Comparison of ENCODE assay signal across 8 cellular contexts in genomic region chr15:82810863-82811421, GRCh38. TPM values are rescaled to one million over a fixed set of nuclear protein-coding genes. Genes with fewer than 3 reads are reported as not detected.
A peak's percentile ranks its signal among the peaks of the same experiment; 100 is the strongest.
DNase-seq lines count a peak whose midpoint lies in the region; ATAC-seq and TF ChIP-seq lines count a peak whose summit lies in the region.

No MANE protein-coding gene starts in this region.

- no peak for TF ChIP-seq POLR2A in breast epithelium (IDR thresholded peaks at IDR 0.05)

- intact Hi-C loops in breast epithelium (cut with DNase I; ENCODE audit: low total_unique reads) (no loop called here), posterior vena cava (cut with DNase I) (no loop called here)

- TF ChIP-seq CTCF in breast epithelium (IDR thresholded peaks at IDR 0.05) = no peak

- H3K36me3 ChIP-seq in HAP-1 (replicated peaks) (peaks cover 18% of the 10 kb centered on the region), breast epithelium (no peaks in the 10 kb centered on the region), mesodermal cell (ENCODE audit: control insufficient read depth, insufficient read depth, low read length) (peaks cover 31% of the 10 kb centered on the region), thymus (ENCODE audit: control insufficient read depth, insufficient read depth) (no peaks in the 10 kb centered on the region)

- peak overlapping the region; percentile 99 to 100 for H3K27ac ChIP-seq in breast epithelium
- H3K27ac ChIP-seq in mesodermal cell (ENCODE audit: low read depth, low read length, severe bottlenecking) = peak overlapping the region; percentile 1
- peak overlapping the region; percentile 31 for H3K27ac ChIP-seq in thymus (ENCODE audit: low read depth)

- ATAC-seq in HG02885 (IDR thresholded peaks at IDR 0.05; ENCODE audit: poor library complexity, unreplicated experiment) = no peak

- H3K27me3 ChIP-seq in HAP-1 (ENCODE audit: low read depth) = no peaks in the 10 kb centered on the region
- no peaks in the 10 kb centered on the region for H3K27me3 ChIP-seq in breast epithelium
- H3K27me3 ChIP-seq in thymus (ENCODE audit: control insufficient read depth, insufficient read depth) = no peaks in the 10 kb centered on the region

- peak overlapping the region; percentile 49 for H3K4me3 ChIP-seq in HAP-1
- peak overlapping the region; percentile 86 to 94 (median 92) for H3K4me3 ChIP-seq in breast epithelium
- H3K4me3 ChIP-seq in mesodermal cell (ENCODE audit: extremely low read depth, insufficient read depth, low read length, poor library complexity, severe bottlenecking) = peak overlapping the region; percentile 70
- H3K4me3 ChIP-seq in thymus (ENCODE audit: low read length) = peak overlapping the region; percentile 98

- H3K9me3 ChIP-seq in HAP-1 (no peaks in the 10 kb centered on the region), breast epithelium (no peaks in the 10 kb centered on the region), mesodermal cell (ENCODE audit: control insufficient read depth, low read length) (no peaks in the 10 kb centered on the region), thymus (ENCODE audit: control insufficient read depth) (no peaks in the 10 kb centered on the region)

- in situ Hi-C loops in HAP-1 (cut with MboI; ENCODE audit: low sequenced_read_pairs) = no loop called here

- H3K4me1 ChIP-seq in HAP-1 (peaks cover 16% of the 10 kb centered on the region), breast epithelium (peaks cover 0 to 4% of the 10 kb centered on the region in 2 donors), mesodermal cell (ENCODE audit: control insufficient read depth, insufficient read depth, low read length, poor library complexity, severe bottlenecking) (no peaks in the 10 kb centered on the region), thymus (ENCODE audit: control insufficient read depth, insufficient read depth, low read length) (peaks cover 4% of the 10 kb centered on the region)

- 15 to 20% methylated on average over 1 of the region's 7 CpGs for WGBS in mesodermal cell (ENCODE audit: insufficient coverage in 2 of 2), 2 experiments
- under 1% methylated on average over 7 of the region's 7 CpGs for WGBS in thymus

- DNase-seq in HAP-1 (ENCODE audit: low spot score in 2 of 2) (no peak), SKM-1 treated with dmso at 0.1 percent for 144 hours (lab: John Stamatoyannopoulos, UW; ENCODE audit: unreplicated experiment) (peak; percentile 64), breast epithelium (ENCODE audit: low spot score in 2 of 2) (no peak), NCI-H510A treated with DMSO at 0.1 percent for 48 hours (lab: John Stamatoyannopoulos, UW) (no peak), posterior vena cava (ENCODE audit: low spot score) (no peak)

RNA-seq across cellular contexts. Expression of gene WHAMM, which starts 1.5 kb away (rescaled TPM):
- total RNA-seq in breast epithelium (10 to 100 TPM; 10.8 to 12.9 (median 11.0) TPM), posterior vena cava (1 to 10 TPM; 6.7 to 9.5 TPM)
- 4.4 TPM for polyA plus RNA-seq in mesodermal cell (2013, experiment 1 of 2)
- 5.9 TPM for polyA plus RNA-seq in mesodermal cell (2013, experiment 2 of 2)
- polyA plus RNA-seq in thymus = 7.8 TPM

RNA-seq across cellular contexts. Expression of gene FSD2, which starts 5.1 kb away (rescaled TPM):
- total RNA-seq in breast epithelium = 1 to 10 TPM in 1 of 3 donors, under 1 TPM in 1, not detected in 1; under 0.01 to 1.6 TPM
- not detected for polyA plus RNA-seq in mesodermal cell (2013, experiment 1 of 2)
- polyA plus RNA-seq in mesodermal cell (2013, experiment 2 of 2) = not detected
- polyA plus RNA-seq in thymus = 0.05 TPM
- not detected for total RNA-seq in posterior vena cava

Comparison
In these comparisons a context has a peak if more than half of its experiments do, and no peak if none do; other contexts are left out.
1. H3K27ac ChIP-seq: peak in every context shown above with its lines; median percentile 100 in breast epithelium; 31 in thymus; 1 in mesodermal cell.